In the genomic region with DNA sequence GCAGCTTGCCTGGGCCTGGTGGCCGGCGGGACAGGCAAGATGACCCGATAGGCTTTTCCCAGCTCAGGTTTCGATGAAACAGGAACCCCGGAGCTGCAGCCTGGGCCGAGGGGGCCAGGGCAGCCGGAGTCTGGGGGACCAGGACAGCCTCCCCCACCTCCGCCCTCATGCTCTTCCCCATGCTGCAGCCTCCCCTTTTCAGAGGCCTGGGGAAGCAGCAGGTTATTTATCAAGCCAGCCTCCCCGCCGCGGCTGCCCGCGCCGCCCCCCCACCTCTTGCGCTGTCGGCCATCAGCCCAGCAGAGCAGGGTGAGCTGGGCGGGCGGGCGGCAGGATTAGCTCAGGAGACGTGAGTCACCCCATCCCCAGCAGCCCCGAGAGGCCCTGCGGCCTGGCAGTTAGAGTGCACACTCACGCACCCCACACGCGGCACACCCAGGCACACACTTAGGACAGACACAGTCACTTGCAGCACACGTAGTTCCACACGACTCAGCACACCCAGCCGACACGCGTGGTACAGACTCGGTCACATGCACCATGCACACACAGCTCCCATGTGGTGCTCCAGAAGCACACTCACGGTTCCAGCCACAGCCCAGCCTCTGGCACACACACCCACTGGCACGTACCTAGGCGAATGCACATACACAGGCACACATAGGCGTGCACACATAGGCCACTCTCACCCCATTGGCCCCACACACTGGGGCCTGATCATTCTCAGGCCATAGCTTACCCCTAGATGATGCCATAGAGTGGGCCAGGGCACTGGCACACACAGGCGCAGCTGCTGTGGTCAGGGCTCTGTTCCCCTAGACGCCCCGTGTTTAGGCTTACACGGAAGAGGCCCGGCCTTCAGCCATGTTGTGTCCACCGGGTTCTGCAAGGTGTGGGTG, we compare ENCODE assay signal across 1 cellular context.
A peak's percentile ranks its signal among the peaks of the same experiment; 100 is the strongest.
TF ChIP-seq lines count a peak whose summit lies in the region.

No MANE protein-coding gene starts in this region.

TF ChIP-seq in GM12878, 131 proteins besides CTCF, POLR2A, EP300 and RAD21 (continues in another document):
- no peak for TF ChIP-seq ZNF384 (IDR thresholded peaks at IDR 0.05; ENCODE audit: borderline replicate concordance, low read depth, low read length)
- TF ChIP-seq ESRRA (IDR thresholded peaks at IDR 0.05; ENCODE audit: low read length): no peak
- TF ChIP-seq DPF2 (IDR thresholded peaks at IDR 0.05): peak; percentile 74; the same call in 1 of the 2 replicates
- no peak for TF ChIP-seq PAX8 (IDR thresholded peaks at IDR 0.05)
- TF ChIP-seq CHD4 (IDR thresholded peaks at IDR 0.05): no peak
- TF ChIP-seq NBN (IDR thresholded peaks at IDR 0.05): peak; percentile 81; the same call in 1 of the 2 replicates
- no peak for TF ChIP-seq NFXL1 (IDR thresholded peaks at IDR 0.05; ENCODE audit: borderline replicate concordance)
- no peak for TF ChIP-seq EZH2 (IDR thresholded peaks at IDR 0.05; ENCODE audit: borderline replicate concordance, control insufficient read depth, low read depth, low read length)
- TF ChIP-seq, protein P1, sequence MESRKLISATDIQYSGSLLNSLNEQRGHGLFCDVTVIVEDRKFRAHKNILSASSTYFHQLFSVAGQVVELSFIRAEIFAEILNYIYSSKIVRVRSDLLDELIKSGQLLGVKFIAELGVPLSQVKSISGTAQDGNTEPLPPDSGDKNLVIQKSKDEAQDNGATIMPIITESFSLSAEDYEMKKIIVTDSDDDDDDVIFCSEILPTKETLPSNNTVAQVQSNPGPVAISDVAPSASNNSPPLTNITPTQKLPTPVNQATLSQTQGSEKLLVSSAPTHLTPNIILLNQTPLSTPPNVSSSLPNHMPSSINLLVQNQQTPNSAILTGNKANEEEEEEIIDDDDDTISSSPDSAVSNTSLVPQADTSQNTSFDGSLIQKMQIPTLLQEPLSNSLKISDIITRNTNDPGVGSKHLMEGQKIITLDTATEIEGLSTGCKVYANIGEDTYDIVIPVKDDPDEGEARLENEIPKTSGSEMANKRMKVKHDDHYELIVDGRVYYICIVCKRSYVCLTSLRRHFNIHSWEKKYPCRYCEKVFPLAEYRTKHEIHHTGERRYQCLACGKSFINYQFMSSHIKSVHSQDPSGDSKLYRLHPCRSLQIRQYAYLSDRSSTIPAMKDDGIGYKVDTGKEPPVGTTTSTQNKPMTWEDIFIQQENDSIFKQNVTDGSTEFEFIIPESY (IDR thresholded peaks at IDR 0.05): no peak
- TF ChIP-seq CREB1 (IDR thresholded peaks at IDR 0.05; ENCODE audit: low read depth): no peak
- TF ChIP-seq RFX5 (IDR thresholded peaks at IDR 0.05; ENCODE audit: low read depth, low read length): no peak
- TF ChIP-seq BRCA1 (IDR thresholded peaks at IDR 0.05; ENCODE audit: low read depth, low read length): no peak
- TF ChIP-seq ZBED1 (IDR thresholded peaks at IDR 0.05; ENCODE audit: borderline replicate concordance): no peak
- TF ChIP-seq, protein P2, sequence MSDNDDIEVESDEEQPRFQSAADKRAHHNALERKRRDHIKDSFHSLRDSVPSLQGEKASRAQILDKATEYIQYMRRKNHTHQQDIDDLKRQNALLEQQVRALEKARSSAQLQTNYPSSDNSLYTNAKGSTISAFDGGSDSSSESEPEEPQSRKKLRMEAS (IDR thresholded peaks at IDR 0.05; ENCODE audit: low read depth, low read length): no peak; the same call in 1 of the 2 replicates
- TF ChIP-seq EED (IDR thresholded peaks at IDR 0.05; ENCODE audit: low read depth): peak; percentile 55; the same call in 1 of the 2 replicates
- TF ChIP-seq POLR2AphosphoS2 (IDR thresholded peaks at IDR 0.05; ENCODE audit: low read depth, low read length): no peak
- no peak for TF ChIP-seq TBL1XR1 (IDR thresholded peaks at IDR 0.05; ENCODE audit: low read depth, low read length)
- TF ChIP-seq, protein P3, sequence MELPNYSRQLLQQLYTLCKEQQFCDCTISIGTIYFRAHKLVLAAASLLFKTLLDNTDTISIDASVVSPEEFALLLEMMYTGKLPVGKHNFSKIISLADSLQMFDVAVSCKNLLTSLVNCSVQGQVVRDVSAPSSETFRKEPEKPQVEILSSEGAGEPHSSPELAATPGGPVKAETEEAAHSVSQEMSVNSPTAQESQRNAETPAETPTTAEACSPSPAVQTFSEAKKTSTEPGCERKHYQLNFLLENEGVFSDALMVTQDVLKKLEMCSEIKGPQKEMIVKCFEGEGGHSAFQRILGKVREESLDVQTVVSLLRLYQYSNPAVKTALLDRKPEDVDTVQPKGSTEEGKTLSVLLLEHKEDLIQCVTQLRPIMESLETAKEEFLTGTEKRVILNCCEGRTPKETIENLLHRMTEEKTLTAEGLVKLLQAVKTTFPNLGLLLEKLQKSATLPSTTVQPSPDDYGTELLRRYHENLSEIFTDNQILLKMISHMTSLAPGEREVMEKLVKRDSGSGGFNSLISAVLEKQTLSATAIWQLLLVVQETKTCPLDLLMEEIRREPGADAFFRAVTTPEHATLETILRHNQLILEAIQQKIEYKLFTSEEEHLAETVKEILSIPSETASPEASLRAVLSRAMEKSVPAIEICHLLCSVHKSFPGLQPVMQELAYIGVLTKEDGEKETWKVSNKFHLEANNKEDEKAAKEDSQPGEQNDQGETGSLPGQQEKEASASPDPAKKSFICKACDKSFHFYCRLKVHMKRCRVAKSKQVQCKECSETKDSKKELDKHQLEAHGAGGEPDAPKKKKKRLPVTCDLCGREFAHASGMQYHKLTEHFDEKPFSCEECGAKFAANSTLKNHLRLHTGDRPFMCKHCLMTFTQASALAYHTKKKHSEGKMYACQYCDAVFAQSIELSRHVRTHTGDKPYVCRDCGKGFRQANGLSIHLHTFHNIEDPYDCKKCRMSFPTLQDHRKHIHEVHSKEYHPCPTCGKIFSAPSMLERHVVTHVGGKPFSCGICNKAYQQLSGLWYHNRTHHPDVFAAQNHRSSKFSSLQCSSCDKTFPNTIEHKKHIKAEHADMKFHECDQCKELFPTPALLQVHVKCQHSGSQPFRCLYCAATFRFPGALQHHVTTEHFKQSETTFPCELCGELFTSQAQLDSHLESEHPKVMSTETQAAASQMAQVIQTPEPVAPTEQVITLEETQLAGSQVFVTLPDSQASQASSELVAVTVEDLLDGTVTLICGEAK (IDR thresholded peaks at IDR 0.05; ENCODE audit: borderline replicate concordance): no peak
- TF ChIP-seq HDAC2 (IDR thresholded peaks at IDR 0.05): no peak
- no peak for TF ChIP-seq NFYA (IDR thresholded peaks at IDR 0.05; ENCODE audit: borderline replicate concordance, low read depth, low read length)
- TF ChIP-seq LARP7 (IDR thresholded peaks at IDR 0.05): peak; percentile 64; the same call in 1 of the 2 replicates
- TF ChIP-seq IRF4 (IDR thresholded peaks at IDR 0.05; ENCODE audit: low read depth, low read length): no peak
- no peak for TF ChIP-seq NR2C2 (IDR thresholded peaks at IDR 0.05; ENCODE audit: borderline replicate concordance, control insufficient read depth, insufficient read length, low read depth)
- no peak for TF ChIP-seq HDAC6 (IDR thresholded peaks at IDR 0.05; ENCODE audit: unreplicated experiment)
- TF ChIP-seq NR2F1 (conservative IDR thresholded peaks at IDR 0.05): 0 out of 2 replicates have a peak, but pooled peaks have one; percentile 22
- TF ChIP-seq RB1 (IDR thresholded peaks at IDR 0.05; ENCODE audit: borderline replicate concordance): 0 out of 2 replicates have a peak, but pooled peaks have one; percentile 44
- TF ChIP-seq MTA3 (IDR thresholded peaks at IDR 0.05; ENCODE audit: borderline replicate concordance, low read length): no peak
- TF ChIP-seq, protein P4, sequence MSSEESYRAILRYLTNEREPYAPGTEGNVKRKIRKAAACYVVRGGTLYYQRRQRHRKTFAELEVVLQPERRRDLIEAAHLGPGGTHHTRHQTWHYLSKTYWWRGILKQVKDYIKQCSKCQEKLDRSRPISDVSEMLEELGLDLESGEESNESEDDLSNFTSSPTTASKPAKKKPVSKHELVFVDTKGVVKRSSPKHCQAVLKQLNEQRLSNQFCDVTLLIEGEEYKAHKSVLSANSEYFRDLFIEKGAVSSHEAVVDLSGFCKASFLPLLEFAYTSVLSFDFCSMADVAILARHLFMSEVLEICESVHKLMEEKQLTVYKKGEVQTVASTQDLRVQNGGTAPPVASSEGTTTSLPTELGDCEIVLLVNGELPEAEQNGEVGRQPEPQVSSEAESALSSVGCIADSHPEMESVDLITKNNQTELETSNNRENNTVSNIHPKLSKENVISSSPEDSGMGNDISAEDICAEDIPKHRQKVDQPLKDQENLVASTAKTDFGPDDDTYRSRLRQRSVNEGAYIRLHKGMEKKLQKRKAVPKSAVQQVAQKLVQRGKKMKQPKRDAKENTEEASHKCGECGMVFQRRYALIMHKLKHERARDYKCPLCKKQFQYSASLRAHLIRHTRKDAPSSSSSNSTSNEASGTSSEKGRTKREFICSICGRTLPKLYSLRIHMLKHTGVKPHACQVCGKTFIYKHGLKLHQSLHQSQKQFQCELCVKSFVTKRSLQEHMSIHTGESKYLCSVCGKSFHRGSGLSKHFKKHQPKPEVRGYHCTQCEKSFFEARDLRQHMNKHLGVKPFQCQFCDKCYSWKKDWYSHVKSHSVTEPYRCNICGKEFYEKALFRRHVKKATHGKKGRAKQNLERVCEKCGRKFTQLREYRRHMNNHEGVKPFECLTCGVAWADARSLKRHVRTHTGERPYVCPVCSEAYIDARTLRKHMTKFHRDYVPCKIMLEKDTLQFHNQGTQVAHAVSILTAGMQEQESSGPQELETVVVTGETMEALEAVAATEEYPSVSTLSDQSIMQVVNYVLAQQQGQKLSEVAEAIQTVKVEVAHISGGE (CRISPR knock-in tag; IDR thresholded peaks at IDR 0.05): no peak
- peak; percentile 78 for TF ChIP-seq GATAD2B (conservative IDR thresholded peaks at IDR 0.05; ENCODE audit: low read depth)
- TF ChIP-seq STAT3 (IDR thresholded peaks at IDR 0.05; ENCODE audit: low read depth, low read length): no peak
- peak; percentile 73; the same call in 1 of the 2 replicates for TF ChIP-seq BACH1 (IDR thresholded peaks at IDR 0.05; ENCODE audit: borderline replicate concordance)
- TF ChIP-seq ATF7 (IDR thresholded peaks at IDR 0.05; ENCODE audit: low read depth): no peak
- no peak for TF ChIP-seq FOS (IDR thresholded peaks at IDR 0.05; ENCODE audit: borderline replicate concordance, extremely low read depth, insufficient read length)
- TF ChIP-seq JUNB (IDR thresholded peaks at IDR 0.05): peak; percentile 7; the same call in 1 of the 2 replicates
- TF ChIP-seq TARDBP (IDR thresholded peaks at IDR 0.05; ENCODE audit: borderline replicate concordance): no peak
- no peak for TF ChIP-seq YBX1 (IDR thresholded peaks at IDR 0.05)
- TF ChIP-seq, protein P5, sequence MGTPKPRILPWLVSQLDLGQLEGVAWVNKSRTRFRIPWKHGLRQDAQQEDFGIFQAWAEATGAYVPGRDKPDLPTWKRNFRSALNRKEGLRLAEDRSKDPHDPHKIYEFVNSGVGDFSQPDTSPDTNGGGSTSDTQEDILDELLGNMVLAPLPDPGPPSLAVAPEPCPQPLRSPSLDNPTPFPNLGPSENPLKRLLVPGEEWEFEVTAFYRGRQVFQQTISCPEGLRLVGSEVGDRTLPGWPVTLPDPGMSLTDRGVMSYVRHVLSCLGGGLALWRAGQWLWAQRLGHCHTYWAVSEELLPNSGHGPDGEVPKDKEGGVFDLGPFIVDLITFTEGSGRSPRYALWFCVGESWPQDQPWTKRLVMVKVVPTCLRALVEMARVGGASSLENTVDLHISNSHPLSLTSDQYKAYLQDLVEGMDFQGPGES (IDR thresholded peaks at IDR 0.05): no peak
- TF ChIP-seq HCFC1 (IDR thresholded peaks at IDR 0.05; ENCODE audit: low read length): no peak
- TF ChIP-seq CEBPB (IDR thresholded peaks at IDR 0.05; ENCODE audit: borderline replicate concordance in 1 of 2, low read depth in 2 of 2, low read length in 2 of 2): no peak
- peak; percentile 64 for TF ChIP-seq CREM (IDR thresholded peaks at IDR 0.05; ENCODE audit: low read depth)
- no peak for TF ChIP-seq FOXK2 (IDR thresholded peaks at IDR 0.05)
- TF ChIP-seq, protein P6, sequence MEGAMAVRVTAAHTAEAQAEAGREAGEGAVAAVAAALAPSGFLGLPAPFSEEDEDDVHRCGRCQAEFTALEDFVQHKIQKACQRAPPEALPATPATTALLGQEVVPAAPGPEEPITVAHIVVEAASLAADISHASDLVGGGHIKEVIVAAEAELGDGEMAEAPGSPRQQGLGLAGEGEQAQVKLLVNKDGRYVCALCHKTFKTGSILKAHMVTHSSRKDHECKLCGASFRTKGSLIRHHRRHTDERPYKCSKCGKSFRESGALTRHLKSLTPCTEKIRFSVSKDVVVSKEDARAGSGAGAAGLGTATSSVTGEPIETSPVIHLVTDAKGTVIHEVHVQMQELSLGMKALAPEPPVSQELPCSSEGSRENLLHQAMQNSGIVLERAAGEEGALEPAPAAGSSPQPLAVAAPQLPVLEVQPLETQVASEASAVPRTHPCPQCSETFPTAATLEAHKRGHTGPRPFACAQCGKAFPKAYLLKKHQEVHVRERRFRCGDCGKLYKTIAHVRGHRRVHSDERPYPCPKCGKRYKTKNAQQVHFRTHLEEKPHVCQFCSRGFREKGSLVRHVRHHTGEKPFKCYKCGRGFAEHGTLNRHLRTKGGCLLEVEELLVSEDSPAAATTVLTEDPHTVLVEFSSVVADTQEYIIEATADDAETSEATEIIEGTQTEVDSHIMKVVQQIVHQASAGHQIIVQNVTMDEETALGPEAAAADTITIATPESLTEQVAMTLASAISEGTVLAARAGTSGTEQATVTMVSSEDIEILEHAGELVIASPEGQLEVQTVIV (IDR thresholded peaks at IDR 0.05; ENCODE audit: borderline replicate concordance, partially characterized antibody): no peak
- TF ChIP-seq IKZF2 (IDR thresholded peaks at IDR 0.05): peak in 1 of 2 experiments; percentile 32; a peak in 2 of 4 replicates
- peak; percentile 62 for TF ChIP-seq IKZF1 (conservative IDR thresholded peaks at IDR 0.05)
- no peak for TF ChIP-seq RAD51 (IDR thresholded peaks at IDR 0.05)
- TF ChIP-seq RUNX3 (IDR thresholded peaks at IDR 0.05; ENCODE audit: low read length): no peak
- TF ChIP-seq BHLHE40 (IDR thresholded peaks at IDR 0.05; ENCODE audit: borderline replicate concordance in 1 of 2, low read depth in 2 of 2, low read length in 1 of 2): peak; percentile 33 to 86; a peak in 3 of 4 replicates
- TF ChIP-seq JUND (IDR thresholded peaks at IDR 0.05; ENCODE audit: low read depth, low read length): no peak
- no peak for TF ChIP-seq FOXM1 (IDR thresholded peaks at IDR 0.05; ENCODE audit: low read depth, low read length)
- no peak for TF ChIP-seq SPI1 (IDR thresholded peaks at IDR 0.05; ENCODE audit: borderline replicate concordance, insufficient read depth, low read depth, low read length)
- no peak for TF ChIP-seq ZNF24 (IDR thresholded peaks at IDR 0.05)
- no peak for TF ChIP-seq ETV6 (conservative IDR thresholded peaks at IDR 0.05 in 1 of 2, IDR thresholded peaks at IDR 0.05 in 1 of 2; ENCODE audit: borderline replicate concordance in 1 of 2, low read depth in 1 of 2)
- TF ChIP-seq, protein P7, sequence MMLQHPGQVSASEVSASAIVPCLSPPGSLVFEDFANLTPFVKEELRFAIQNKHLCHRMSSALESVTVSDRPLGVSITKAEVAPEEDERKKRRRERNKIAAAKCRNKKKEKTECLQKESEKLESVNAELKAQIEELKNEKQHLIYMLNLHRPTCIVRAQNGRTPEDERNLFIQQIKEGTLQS (IDR thresholded peaks at IDR 0.05; ENCODE audit: borderline replicate concordance, extremely low read depth, low read depth, low read length): no peak
